In the genomic region with DNA sequence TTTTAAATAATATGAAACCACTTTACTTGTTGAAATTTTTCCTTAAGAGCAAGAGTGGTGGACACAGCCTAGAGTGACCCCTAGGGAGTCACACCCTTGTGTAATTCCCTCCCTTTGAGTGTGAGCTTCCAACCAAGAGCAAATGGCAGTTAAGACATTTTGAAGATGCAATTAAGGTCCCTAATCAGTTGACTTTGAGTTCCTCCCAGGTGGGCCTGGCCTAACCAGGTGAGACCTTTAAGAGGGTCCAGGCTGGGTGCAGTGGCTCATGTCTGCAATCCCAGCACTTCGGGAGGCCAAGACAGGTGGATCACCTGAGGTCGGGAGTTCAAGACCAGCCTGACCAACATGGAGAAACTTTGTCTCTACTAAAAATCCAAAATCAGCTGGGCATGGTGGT, we compare ENCODE assay signal across 8 cellular contexts.
"Had no signal": no experiment of that assay in that cellular context is flagged by ENCODE, and none has a peak within 500 bp of the region (broad histone marks: within the 10 kb centered on the region; RNA-seq: fewer than 3 reads in every experiment).

No MANE protein-coding gene starts in this region.

- DNase-seq: H7, Karpas-422, KBM-7 had no signal

- H3K4me3 Mint-ChIP-seq: GM23338, IgD-negative memory B cell had no signal

- H3K9ac ChIP-seq: KMS-11 had no signal

- H3K4me3 ChIP-seq: GM23338, HAP-1 had no signal

- ATAC-seq: GM23338, HCT116 had no signal

- H3K27ac ChIP-seq: KMS-11 had no signal

- H3K27me3 Mint-ChIP-seq: IgD-negative memory B cell had no signal

- H3K4me2 ChIP-seq: GM23338, KMS-11 had no signal

- H3K4me1 ChIP-seq: HAP-1 had no signal

- H3K27ac Mint-ChIP-seq: GM23338, IgD-negative memory B cell had no signal

- H3K9me3 ChIP-seq: HAP-1 had no signal

- H3K36me3 ChIP-seq: HAP-1 had no signal
